Comparison of ENCODE assay signal across 1 cellular context in genomic region chr5:150141544-150142188, GRCh38.
TF ChIP-seq lines count a peak whose summit lies in the region.

No MANE protein-coding gene starts in this region.

TF ChIP-seq in SK-N-SH, 30 proteins besides CTCF, POLR2A, EP300 and RAD21 (continued from another document):
- no peak for TF ChIP-seq ZBTB33 (IDR thresholded peaks at IDR 0.05; ENCODE audit: borderline replicate concordance, low read depth)
- no peak for TF ChIP-seq RFX5 (IDR thresholded peaks at IDR 0.05; ENCODE audit: low read length)
- no peak for TF ChIP-seq MEF2A (IDR thresholded peaks at IDR 0.05; ENCODE audit: borderline replicate concordance, low read depth)
- no peak for TF ChIP-seq GABPA (IDR thresholded peaks at IDR 0.05; ENCODE audit: low read depth)
- TF ChIP-seq EZH2phosphoT487 (IDR thresholded peaks at IDR 0.05; ENCODE audit: borderline replicate concordance, low read depth), result no peak
- TF ChIP-seq CHD2 (IDR thresholded peaks at IDR 0.05; ENCODE audit: low read length, partially characterized antibody), result no peak
- TF ChIP-seq FOSL2 (IDR thresholded peaks at IDR 0.05; ENCODE audit: borderline replicate concordance, low read depth), result 0 out of 2 replicates have a peak, but pooled peaks have one; percentile 10
- peak; percentile 63 for TF ChIP-seq TCF12 (IDR thresholded peaks at IDR 0.05)
- TF ChIP-seq PBX3 (IDR thresholded peaks at IDR 0.05), result peak; percentile 25; the same call in 1 of the 2 replicates
- peak; percentile 64 for TF ChIP-seq MAX (IDR thresholded peaks at IDR 0.05; ENCODE audit: low read depth)
- TF ChIP-seq TAF1 (IDR thresholded peaks at IDR 0.05; ENCODE audit: borderline replicate concordance, low read depth, low read length), result no peak
- no peak for TF ChIP-seq SMC3 (IDR thresholded peaks at IDR 0.05; ENCODE audit: low read depth, low read length)
- no peak for TF ChIP-seq FOXM1 (IDR thresholded peaks at IDR 0.05; ENCODE audit: low read depth)
- 0 out of 2 replicates have a peak, but pooled peaks have one; percentile 12 for TF ChIP-seq JUND (IDR thresholded peaks at IDR 0.05)
